Comparison of ENCODE assay signal across 15 cellular contexts in the genomic region with DNA sequence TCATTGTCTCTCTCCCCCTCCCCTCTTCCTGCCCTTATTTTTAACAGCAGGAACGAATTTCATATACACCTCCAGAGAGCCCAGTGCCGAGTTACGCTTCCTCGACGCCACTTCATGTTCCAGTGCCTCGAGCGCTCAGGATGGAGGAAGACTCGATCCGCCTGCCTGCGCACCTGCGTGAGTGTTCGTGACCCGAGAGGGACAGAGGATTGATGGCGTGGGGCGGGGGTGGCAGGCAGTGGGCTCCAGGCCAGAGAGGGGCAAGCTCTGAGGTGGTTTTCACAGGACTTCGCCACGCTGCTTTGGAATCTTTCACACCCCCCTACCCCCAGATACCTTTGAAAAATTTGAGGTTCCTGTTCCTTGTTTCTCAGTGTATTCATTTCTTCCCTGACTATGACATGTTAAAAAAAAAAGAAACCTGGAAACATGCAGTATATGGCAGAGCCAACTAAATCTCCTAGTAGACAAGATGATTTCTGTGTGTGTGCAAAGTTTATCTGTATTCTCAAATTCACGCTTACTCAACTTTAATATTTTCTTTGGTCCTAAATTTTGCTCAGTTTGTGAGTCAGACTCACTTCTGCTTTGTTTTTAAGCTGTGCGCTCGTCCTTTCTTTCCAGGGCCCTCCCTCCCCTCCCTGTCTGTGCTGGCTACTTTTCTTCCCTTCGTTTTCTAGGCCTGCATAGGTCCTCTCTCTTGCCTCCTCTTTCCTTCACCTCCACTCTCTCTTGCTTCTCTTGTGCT.
DNase-seq lines count a peak whose midpoint lies in the region; ATAC-seq and TF ChIP-seq lines count a peak whose summit lies in the region.
"Had no signal": no experiment of that assay in that cellular context is flagged by ENCODE, and none has a peak within 500 bp of the region (broad histone marks: within the 10 kb centered on the region; RNA-seq: fewer than 3 reads in every experiment).

No MANE protein-coding gene starts in this region.

- TF ChIP-seq POLR2A in vagina (IDR thresholded peaks at IDR 0.05), result no peak

- peaks cover 55% of the 10 kb centered on the region for H3K4me1 ChIP-seq in left ventricle myocardium inferior
- H3K4me1 ChIP-seq in vagina, result peaks cover 3% of the 10 kb centered on the region
- H3K4me1 ChIP-seq: HAP-1 had no signal

- H3K4me1 Mint-ChIP-seq in activated T-helper 17 cell treated with anti-CD3 and anti-CD28 coated beads, Interleukin-2, amount 50 U/mL, for 72 hours, result peaks cover 32% of the 10 kb centered on the region
- H3K4me1 Mint-ChIP-seq in naive B cell, result peaks cover 49 to 56% (median 53%) of the 10 kb centered on the region in 3 donors

- TF ChIP-seq CTCF in left ventricle myocardium inferior (IDR thresholded peaks at IDR 0.05; ENCODE audit: borderline replicate concordance) (no peak), vagina (IDR thresholded peaks at IDR 0.05) (no peak)

- H3K4me3 Mint-ChIP-seq in activated T-helper 17 cell treated with anti-CD3 and anti-CD28 coated beads, Interleukin-2, amount 50 U/mL, for 72 hours, result no peak overlapping the region
- H3K4me3 Mint-ChIP-seq in naive B cell, result peak overlapping the region in 7 of 8 donors; percentile 5 to 68 (median 50)
- H3K4me3 Mint-ChIP-seq: activated T-cell treated with anti-CD3 and anti-CD28 coated beads, Interleukin-2, amount 50 U/mL, for 72 hours had no signal

- H3K36me3 ChIP-seq in left ventricle myocardium inferior, result peaks cover 13% of the 10 kb centered on the region
- no peaks in the 10 kb centered on the region for H3K36me3 ChIP-seq in vagina
- H3K36me3 ChIP-seq: HAP-1 had no signal

- H3K27ac ChIP-seq in left ventricle myocardium inferior (replicated peaks) (peak overlapping the region; percentile 84), vagina (peak overlapping the region; percentile 0)
- H3K27ac ChIP-seq: SK-N-MC had no signal

- no peaks in the 10 kb centered on the region for H3K9me3 ChIP-seq in left ventricle myocardium inferior (replicated peaks)
- no peaks in the 10 kb centered on the region for H3K9me3 ChIP-seq in vagina
- H3K9me3 ChIP-seq: HAP-1 had no signal

- H3K27ac Mint-ChIP-seq in activated T-helper 17 cell treated with anti-CD3 and anti-CD28 coated beads, Interleukin-2, amount 50 U/mL, for 72 hours, result peak overlapping the region; percentile 3
- peak overlapping the region in 3 of 6 donors; percentile 57 to 91 (median 84) for H3K27ac Mint-ChIP-seq in naive B cell
- H3K27ac Mint-ChIP-seq: activated T-cell treated with anti-CD3 and anti-CD28 coated beads, Interleukin-2, amount 50 U/mL, for 72 hours had no signal

- intact Hi-C loops in left ventricle myocardium inferior (cut with micrococcal nuclease), result loop anchor here (10.0 kb wide), 1 partner anchor 98 kb away; no protein-coding TSS in a partner anchor
- intact Hi-C loops in cardiac septum (cut with DNase I), result no loop called here
- intact Hi-C loops in vagina (cut with DNase I), result loop anchor here (10.0 kb wide), 1 partner anchor 82 kb away; no protein-coding TSS in a partner anchor

- no peak for DNase-seq in left ventricle myocardium inferior
- no peak for DNase-seq in cardiac septum (ENCODE audit: low spot score)
- DNase-seq in naive B cell, result no peak
- no peak for DNase-seq in vagina (ENCODE audit: extremely low spot score in 2 of 2)
- no peak for DNase-seq in dedifferentiated amniotic fluid mesenchymal stem cell (ENCODE audit: extremely low spot score)
- DNase-seq in NK-92 (lab: John Stamatoyannopoulos, UW; ENCODE audit: unreplicated experiment), result no peak
- DNase-seq: activated CD4-positive, CD25-positive, alpha-beta regulatory T cell treated with anti-CD3 and anti-CD28 coated beads, Interleukin-2, amount 50 U/mL, for 72 hours; activated T-cell treated with anti-CD3 and anti-CD28 coated beads, Interleukin-2, amount 50 U/mL, for 72 hours; NCI-H446; nucleus accumbens had no signal

- H3K4me3 ChIP-seq in left ventricle myocardium inferior, result no peak overlapping the region
- no peak overlapping the region for H3K4me3 ChIP-seq in vagina
- H3K4me3 ChIP-seq: HAP-1, SK-N-MC had no signal

- no peak for ATAC-seq in activated T-helper 17 cell treated with anti-CD3 and anti-CD28 coated beads, Interleukin-2, amount 50 U/mL, for 72 hours (replicated peaks)
- no peak for ATAC-seq in naive B cell (ENCODE audit: low read depth in 2 of 2)
- no peak for ATAC-seq in HG02571 (IDR thresholded peaks at IDR 0.05; ENCODE audit: unreplicated experiment)
- ATAC-seq: activated T-cell treated with anti-CD3 and anti-CD28 coated beads, Interleukin-2, amount 50 U/mL, for 72 hours; left lobe of liver had no signal

- no peaks in the 10 kb centered on the region for H3K27me3 Mint-ChIP-seq in activated T-helper 17 cell treated with anti-CD3 and anti-CD28 coated beads, Interleukin-2, amount 50 U/mL, for 72 hours
- H3K27me3 Mint-ChIP-seq in naive B cell, result no peaks in the 10 kb centered on the region

- H3K9me3 Mint-ChIP-seq in activated T-helper 17 cell treated with anti-CD3 and anti-CD28 coated beads, Interleukin-2, amount 50 U/mL, for 72 hours, result no peaks in the 10 kb centered on the region
- H3K9me3 Mint-ChIP-seq in naive B cell, result peaks cover 0 to 2% (median 0%) of the 10 kb centered on the region in 7 donors
- H3K9me3 Mint-ChIP-seq: activated T-cell treated with anti-CD3 and anti-CD28 coated beads, Interleukin-2, amount 50 U/mL, for 72 hours had no signal

- no peaks in the 10 kb centered on the region for H3K27me3 ChIP-seq in left ventricle myocardium inferior (ENCODE audit: low read depth)
- no peaks in the 10 kb centered on the region for H3K27me3 ChIP-seq in vagina

- peaks cover 73% of the 10 kb centered on the region for H3K36me3 Mint-ChIP-seq in activated T-helper 17 cell treated with anti-CD3 and anti-CD28 coated beads, Interleukin-2, amount 50 U/mL, for 72 hours (ENCODE audit: low read depth)
- peaks cover 12 to 18% of the 10 kb centered on the region in 2 donors for H3K36me3 Mint-ChIP-seq in naive B cell
